8 cellular contexts compared by ENCODE assay signal in the genomic region with DNA sequence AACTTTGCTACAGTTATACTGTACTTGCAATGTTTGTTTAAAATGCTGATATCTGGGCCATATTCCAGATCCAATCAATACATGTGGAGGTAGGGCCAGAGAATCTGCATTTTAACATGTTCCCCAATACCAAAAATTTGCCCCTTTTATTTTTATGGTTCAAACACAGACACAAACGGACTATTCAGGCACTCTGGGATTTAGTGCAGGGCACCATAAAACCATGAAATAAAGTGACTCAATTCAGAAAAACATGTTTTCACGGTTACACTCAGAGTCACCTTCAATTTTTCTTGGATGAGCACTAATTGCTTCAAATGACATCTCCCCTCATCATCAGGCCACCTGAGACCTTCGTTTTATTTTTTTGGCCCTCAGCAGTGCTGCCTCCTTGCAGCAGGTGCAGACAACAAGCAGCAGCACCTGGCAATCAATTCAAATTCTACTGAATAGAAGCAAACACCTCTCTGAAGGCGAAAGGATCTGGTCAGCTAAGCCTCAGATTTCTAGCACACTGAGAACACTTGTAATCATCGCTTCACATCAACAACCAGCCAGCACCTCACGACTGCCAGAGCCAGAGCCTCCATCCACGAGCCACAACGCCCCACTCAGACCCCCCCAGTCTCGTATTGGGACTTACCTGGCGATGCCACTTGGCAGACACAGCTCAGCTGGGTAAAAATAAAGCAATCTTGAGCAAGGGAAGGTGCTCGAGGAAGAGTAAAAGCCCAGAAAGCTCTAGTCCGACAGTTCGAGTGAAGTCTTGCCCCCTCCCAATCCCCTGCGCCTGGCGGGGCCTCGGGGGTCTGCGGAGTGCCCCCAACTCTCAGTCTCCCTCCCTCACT. TPM values are rescaled to one million over a fixed set of nuclear protein-coding genes. Genes with fewer than 3 reads are reported as not detected.
A peak's percentile ranks its signal among the peaks of the same experiment; 100 is the strongest.
DNase-seq lines count a peak whose midpoint lies in the region; ATAC-seq and TF ChIP-seq lines count a peak whose summit lies in the region.

No MANE protein-coding gene starts in this region.

- TF ChIP-seq CTCF in chondrocyte (IDR thresholded peaks at IDR 0.05), result no peak
- TF ChIP-seq CTCF in type B pancreatic cell (conservative IDR thresholded peaks at IDR 0.05), result no peak

- ATAC-seq in GM18520 (IDR thresholded peaks at IDR 0.05; ENCODE audit: unreplicated experiment) (no peak), GM19395 (IDR thresholded peaks at IDR 0.05; ENCODE audit: unreplicated experiment) (no peak)

- H3K4me3 Mint-ChIP-seq in chondrocyte (ENCODE audit: unreplicated experiment) (peak overlapping the region; percentile 85), type B pancreatic cell (peak overlapping the region; percentile 84)

- H3K27ac Mint-ChIP-seq in chondrocyte (ENCODE audit: unreplicated experiment), result no peak overlapping the region
- peak overlapping the region; percentile 5 for H3K27ac Mint-ChIP-seq in type B pancreatic cell

- H3K4me1 ChIP-seq in mesodermal cell (ENCODE audit: control insufficient read depth, insufficient read depth, low read length, poor library complexity, severe bottlenecking), result no peaks in the 10 kb centered on the region

- no peak overlapping the region for H3K27ac ChIP-seq in mesodermal cell (ENCODE audit: low read depth, low read length, severe bottlenecking)

- WGBS in mesodermal cell (ENCODE audit: insufficient coverage in 2 of 2), 2 experiments, result 19 to 26% methylated on average over 10 to 17 of the region's 17 CpGs

- peaks cover 9% of the 10 kb centered on the region for H3K4me1 Mint-ChIP-seq in chondrocyte (ENCODE audit: low read depth)
- H3K4me1 Mint-ChIP-seq in type B pancreatic cell (ENCODE audit: unreplicated experiment), result peaks cover 10% of the 10 kb centered on the region

- no peaks in the 10 kb centered on the region for H3K36me3 ChIP-seq in mesodermal cell (ENCODE audit: control insufficient read depth, insufficient read depth, low read length)

- peaks cover 24% of the 10 kb centered on the region for H3K27me3 Mint-ChIP-seq in chondrocyte (ENCODE audit: low read depth)
- peaks cover 20% of the 10 kb centered on the region for H3K27me3 Mint-ChIP-seq in type B pancreatic cell

- DNase-seq in COR-L47 (lab: John Stamatoyannopoulos, UW) (peak; percentile 63), Kasumi-1 (lab: John Stamatoyannopoulos, UW) (peak; percentile 12 to 31), T-helper 9 cell (peak; percentile 16), chondrocyte (ENCODE audit: low spot score) (no peak), type B pancreatic cell (ENCODE audit: extremely low spot score, unreplicated experiment) (no peak)

- H3K9me3 Mint-ChIP-seq in chondrocyte (ENCODE audit: low read depth), result no peaks in the 10 kb centered on the region
- peaks cover 4% of the 10 kb centered on the region for H3K9me3 Mint-ChIP-seq in type B pancreatic cell

- peak overlapping the region; percentile 68 for H3K4me3 ChIP-seq in mesodermal cell (ENCODE audit: extremely low read depth, insufficient read depth, low read length, poor library complexity, severe bottlenecking)

- H3K36me3 Mint-ChIP-seq in chondrocyte (ENCODE audit: low read depth) (no peaks in the 10 kb centered on the region), type B pancreatic cell (peaks cover 3% of the 10 kb centered on the region)

- H3K9me3 ChIP-seq in mesodermal cell (ENCODE audit: control insufficient read depth, low read length), result no peaks in the 10 kb centered on the region

RNA-seq across cellular contexts. Expression of a gene that starts 1.1 kb away (rescaled TPM):
- total RNA-seq in chondrocyte, result 2.4 to 3.3 TPM (median 3.1 TPM) in 3 replicates
- polyA plus RNA-seq in mesodermal cell (2013, experiment 1 of 2), result 4.5 TPM
- 6.1 TPM for polyA plus RNA-seq in mesodermal cell (2013, experiment 2 of 2)
- total RNA-seq in type B pancreatic cell (ENCODE audit: low replicate concordance), result 33.0 and 43.5 TPM in 2 replicates

Comparison
In these comparisons a context has a peak if more than half of its experiments do, and no peak if none do; other contexts are left out.
1. DNase-seq: peak in COR-L47 (single experiment), Kasumi-1 (2 of 2) and T-helper 9 cell (single experiment); none in chondrocyte (single experiment) and type B pancreatic cell (single experiment).